ENCODE assay signal across 23 cellular contexts in the genomic region with DNA sequence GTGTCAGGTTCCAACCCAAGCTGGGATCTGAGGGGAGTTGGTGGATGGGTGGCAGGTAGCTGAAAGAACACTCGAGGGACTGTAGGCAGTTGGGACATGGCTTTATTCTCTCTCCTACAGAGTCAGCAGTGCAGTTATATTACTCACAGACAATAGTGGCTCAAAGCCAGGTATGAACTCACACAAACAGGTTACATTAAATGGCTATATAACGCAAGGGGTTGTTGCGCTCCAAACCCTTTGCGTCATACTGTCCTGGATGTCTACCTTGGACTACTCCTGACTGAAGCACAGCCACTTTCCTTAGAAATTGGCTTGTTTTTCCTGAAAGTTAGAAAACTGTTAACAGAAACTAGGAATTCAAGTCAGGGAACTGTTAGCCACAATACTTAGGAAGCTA.
DNase-seq lines count a peak whose midpoint lies in the region; ATAC-seq, FAIRE-seq and TF ChIP-seq lines count a peak whose summit lies in the region.
"Had no signal": no experiment of that assay in that cellular context is flagged by ENCODE, and none has a peak within 500 bp of the region (broad histone marks: within the 10 kb centered on the region; RNA-seq: fewer than 3 reads in every experiment).

No MANE protein-coding gene starts in this region.

- H3K4me2 ChIP-seq in endothelial cell of umbilical vein (ENCODE audit: insufficient read depth, low read length), result no peak overlapping the region

- H3K9me1 ChIP-seq in endothelial cell of umbilical vein (replicated peaks; ENCODE audit: control insufficient read depth, extremely low read depth, insufficient read depth, low read length), result no peaks in the 10 kb centered on the region

- H3K27ac ChIP-seq in RWPE2 (ENCODE audit: poor library complexity, severe bottlenecking), result peak overlapping the region; percentile 49
- H3K27ac ChIP-seq in endothelial cell of umbilical vein (ENCODE audit: insufficient read depth, low read depth, low read length), result peak overlapping the region; percentile 80
- H3K27ac ChIP-seq: tibial nerve had no signal

- H3K27me3 ChIP-seq in RWPE2 (ENCODE audit: insufficient read depth, poor library complexity, severe bottlenecking) (no peaks in the 10 kb centered on the region), endothelial cell of umbilical vein (ENCODE audit: control insufficient read depth in 2 of 2, insufficient read depth in 2 of 2, low read length in 2 of 2) (no peaks in the 10 kb centered on the region)
- H3K27me3 ChIP-seq: tibial nerve had no signal

- BruUV-seq in endothelial cell of umbilical vein (replicated peaks; lab: Mats Ljungman, UMichigan), result no TSS peak

- TF ChIP-seq CTCF in RWPE2 (IDR thresholded peaks at IDR 0.05; ENCODE audit: poor library complexity, severe bottlenecking) (no peak), endothelial cell of umbilical vein (IDR thresholded peaks at IDR 0.05; ENCODE audit: extremely low read depth in 1 of 2, insufficient read depth in 1 of 2, low read depth in 1 of 2, low read length in 2 of 2) (no peak)

- H3K9me3 ChIP-seq in RWPE2 (ENCODE audit: severe bottlenecking), result no peaks in the 10 kb centered on the region
- H3K9me3 ChIP-seq in endothelial cell of umbilical vein (replicated peaks; ENCODE audit: control insufficient read depth, insufficient read depth, low read length), result no peaks in the 10 kb centered on the region

- peak overlapping the region; percentile 19 for H3K9ac ChIP-seq in endothelial cell of umbilical vein (replicated peaks; ENCODE audit: extremely low read depth, insufficient read depth, low read length)

- H2AFZ ChIP-seq in endothelial cell of umbilical vein (ENCODE audit: low read depth, low read length), result peak overlapping the region; percentile 10

- H3K4me1 ChIP-seq in RWPE2 (ENCODE audit: insufficient read depth, poor library complexity, severe bottlenecking) (peaks cover 25% of the 10 kb centered on the region), endothelial cell of umbilical vein (ENCODE audit: control insufficient read depth, extremely low read depth, insufficient read depth, low read length) (peaks cover 31% of the 10 kb centered on the region)
- H3K4me1 ChIP-seq: tibial nerve had no signal

- H4K20me1 ChIP-seq in endothelial cell of umbilical vein (replicated peaks; ENCODE audit: control insufficient read depth, extremely low read depth, insufficient read depth, low read length), result no peaks in the 10 kb centered on the region

- POLR2A ChIA-PET in endothelial cell of umbilical vein (lab: Charles Lee), result no interaction called here

- no peak overlapping the region for H3K4me3 ChIP-seq in RWPE2 (ENCODE audit: severe bottlenecking)
- H3K4me3 ChIP-seq in endothelial cell of umbilical vein (replicated peaks in 1 of 3; ENCODE audit: insufficient read depth in 1 of 3, low read depth in 1 of 3, low read length in 3 of 3), result no peak overlapping the region
- H3K4me3 ChIP-seq: GM12878, tibial nerve had no signal

- CTCF ChIA-PET in endothelial cell of umbilical vein (lab: Charles Lee), result no interaction called here

- TF ChIP-seq POLR2A in endothelial cell of umbilical vein (IDR thresholded peaks at IDR 0.05; ENCODE audit: low read depth, low read length), result no peak

- ATAC-seq in RWPE2 (ENCODE audit: low read depth), result peak; percentile 90
- no peak for ATAC-seq in GM18907 (IDR thresholded peaks at IDR 0.05; ENCODE audit: unreplicated experiment)
- ATAC-seq: activated CD8-positive, alpha-beta T cell treated with anti-CD3 and anti-CD28 coated beads for 36 hours; GM12878 had no signal

- peak; percentile 18 for DNase-seq in ELR (ENCODE audit: low read depth)
- no peak for DNase-seq in RWPE2 (ENCODE audit: low spot score)
- peak; percentile 92 for DNase-seq in endothelial cell of umbilical vein (ENCODE audit: low read depth, low spot score)
- DNase-seq in kidney tubule cell (ENCODE audit: low spot score), result peak; percentile 67
- no peak for DNase-seq in GOT3 (lab: John Stamatoyannopoulos, UW)
- no peak for DNase-seq in NCI-H1417 treated with DMSO at 0.1 percent for 48 hours (lab: John Stamatoyannopoulos, UW)
- DNase-seq in NCI-H748 treated with DMSO at 0.1 percent for 48 hours (lab: John Stamatoyannopoulos, UW), result no peak
- DNase-seq: activated CD8-positive, alpha-beta T cell treated with anti-CD3 and anti-CD28 coated beads for 36 hours; activated naive CD4-positive, alpha-beta T cell treated with anti-CD3 and anti-CD28 coated beads, Interleukin-2, amount 50 U/mL, for 16 hours; cortex of kidney; GDM1; KG1; MV-4-11; NCI-H2081; NCI-H446 treated with DMSO at 0.1 percent for 48 hours; small intestine; stimulated activated CD4-positive, alpha-beta T cell treated with anti-CD3 and anti-CD28 coated beads, Interleukin-2, amount 100 ng/mL, for 48 hours; stimulated activated naive CD4-positive, alpha-beta T cell treated with Interleukin-2 at 50 U/mL for 16 hours; T1000 had no signal

- no peaks in the 10 kb centered on the region for H3K36me3 ChIP-seq in RWPE2 (ENCODE audit: low read depth)
- H3K36me3 ChIP-seq in endothelial cell of umbilical vein (ENCODE audit: control insufficient read depth in 2 of 2, extremely low read depth in 1 of 2, insufficient read depth in 2 of 2, low read length in 2 of 2), result no peaks in the 10 kb centered on the region

- H3K79me2 ChIP-seq in endothelial cell of umbilical vein (ENCODE audit: control insufficient read depth, insufficient read depth, low read length), result no peaks in the 10 kb centered on the region

- intact Hi-C loops in endothelial cell of umbilical vein (cut with micrococcal nuclease), result no loop called here

- dilution Hi-C loops in endothelial cell of umbilical vein (cut with MboI; ENCODE audit: extremely low pct_ligation_motif_present, low sequenced_read_pairs), result no loop called here

- peak; percentile 31 for FAIRE-seq in endothelial cell of umbilical vein (lab: Jason Lieb, UNC)
- FAIRE-seq: GM12878, H1, small intestine had no signal

TF ChIP-seq in endothelial cell of umbilical vein, 7 proteins besides CTCF, POLR2A, EP300 and RAD21:
- TF ChIP-seq GATA2 (IDR thresholded peaks at IDR 0.05; ENCODE audit: insufficient read depth, insufficient read length, low read depth, low read length), result no peak
- peak; percentile 61 for TF ChIP-seq JUN (IDR thresholded peaks at IDR 0.05; ENCODE audit: borderline replicate concordance, insufficient read depth, insufficient read length, low read depth)
TF ChIP-seq in endothelial cell of umbilical vein: peak in this region for 1.

Comparison
In these comparisons a context has a peak if more than half of its experiments do, and no peak if none do; other contexts are left out.
1. DNase-seq: peak in ELR (single experiment), endothelial cell of umbilical vein (single experiment) and kidney tubule cell (single experiment); none in RWPE2 (single experiment), GOT3 (single experiment), NCI-H1417 treated with DMSO at 0.1 percent for 48 hours (single experiment) and NCI-H748 treated with DMSO at 0.1 percent for 48 hours (single experiment).